ENCODE assay signal across 24 cellular contexts in genomic region chr10:13745271-13745670, GRCh38.
"Had no signal": no experiment of that assay in that cellular context is flagged by ENCODE, and none has a peak within 500 bp of the region (broad histone marks: within the 10 kb centered on the region; RNA-seq: fewer than 3 reads in every experiment).

No MANE protein-coding gene starts in this region.

- H3K4me1 Mint-ChIP-seq: endodermal cell had no signal

- H3K36me3 Mint-ChIP-seq: naive thymus-derived CD8-positive, alpha-beta T cell; stimulated activated memory B cell treated with anti-CD40 and anti-IgM and Interleukin-4, amounts not matched to agents 10 μg/mL and 1 μg/mL and 100 μg/mL, for 72 hours had no signal

- H3K4me2 ChIP-seq: neural progenitor cell had no signal

- FAIRE-seq: frontal cortex, islet of Langerhans had no signal

- H2AFZ ChIP-seq: neural progenitor cell, parathyroid adenoma had no signal

- H3K9me3 Mint-ChIP-seq: endodermal cell; naive thymus-derived CD8-positive, alpha-beta T cell; neural progenitor cell; stimulated activated memory B cell treated with anti-CD40 and anti-IgM and Interleukin-4, amounts not matched to agents 10 μg/mL and 1 μg/mL and 100 μg/mL, for 72 hours; stimulated activated naive CD8-positive, alpha-beta T cell treated with anti-CD3 and anti-CD28 coated beads, Interleukin-15, Interleukin-2, amounts not matched to agents 100 ng/mL and 50 ng/mL, for 24 hours had no signal

- H3K27ac ChIP-seq: colonic mucosa, heart right ventricle, neural progenitor cell, parathyroid adenoma, prostate gland, right lobe of liver, spleen, testis had no signal

- H3K27ac Mint-ChIP-seq: endodermal cell; neural progenitor cell; stimulated activated memory B cell treated with anti-CD40 and anti-IgM and Interleukin-4, amounts not matched to agents 10 μg/mL and 1 μg/mL and 100 μg/mL, for 72 hours; stimulated activated naive CD8-positive, alpha-beta T cell treated with anti-CD3 and anti-CD28 coated beads, Interleukin-15, Interleukin-2, amounts not matched to agents 100 ng/mL and 50 ng/mL, for 24 hours had no signal

- H3K4me1 ChIP-seq: colonic mucosa, neural progenitor cell, parathyroid adenoma, prostate gland, testis had no signal

- H3K79me2 ChIP-seq: parathyroid adenoma had no signal

- H3K36me3 ChIP-seq: colonic mucosa, neural progenitor cell, prostate gland, right lobe of liver had no signal

- H3K4me3 Mint-ChIP-seq: endodermal cell; naive thymus-derived CD8-positive, alpha-beta T cell; neural progenitor cell; stimulated activated memory B cell treated with anti-CD40 and anti-IgM and Interleukin-4, amounts not matched to agents 10 μg/mL and 1 μg/mL and 100 μg/mL, for 72 hours; stimulated activated naive CD8-positive, alpha-beta T cell treated with anti-CD3 and anti-CD28 coated beads, Interleukin-15, Interleukin-2, amounts not matched to agents 100 ng/mL and 50 ng/mL, for 24 hours had no signal

- H3K27me3 ChIP-seq: colonic mucosa, heart right ventricle, neural progenitor cell, right lobe of liver, spleen, testis, tibial nerve had no signal

- ATAC-seq: heart right ventricle; mucosa of descending colon; naive thymus-derived CD8-positive, alpha-beta T cell; right lobe of liver; stimulated activated memory B cell treated with anti-CD40 and anti-IgM and Interleukin-4, amounts not matched to agents 10 μg/mL and 1 μg/mL and 100 μg/mL, for 72 hours had no signal

- H3K4me3 ChIP-seq: colonic mucosa, heart right ventricle, mucosa of descending colon, neural progenitor cell, prostate gland, right lobe of liver, spleen, testis, tibial nerve had no signal

- DNase-seq: cerebellar nuclear complex; colonic mucosa; dermis blood vessel endothelial cell; endodermal cell; heart right ventricle; hypothalamus; kidney glomerular epithelial cell; mucosa of descending colon; naive thymus-derived CD8-positive, alpha-beta T cell; occipital lobe; right lobe of liver; spleen; stimulated activated CD4-positive, alpha-beta T cell treated with anti-CD3 and anti-CD28 coated beads, Interleukin-15, amount 100 ng/mL, for 24 hours; stimulated activated CD4-positive, alpha-beta T cell treated with anti-CD3 and anti-CD28 coated beads, Interleukin-1b, Interleukin-23, amount 100 ng/mL, for 48 hours; stimulated activated CD4-positive, alpha-beta T cell treated with anti-CD3 and anti-CD28 coated beads, Interleukin-4, amount 100 ng/mL, for 24 hours; testis had no signal

- H3K9ac ChIP-seq: neural progenitor cell, parathyroid adenoma had no signal

- H3K9me3 ChIP-seq: colonic mucosa, heart right ventricle, mucosa of descending colon, prostate gland, right lobe of liver, spleen, testis, tibial nerve had no signal
